In the genomic region with DNA sequence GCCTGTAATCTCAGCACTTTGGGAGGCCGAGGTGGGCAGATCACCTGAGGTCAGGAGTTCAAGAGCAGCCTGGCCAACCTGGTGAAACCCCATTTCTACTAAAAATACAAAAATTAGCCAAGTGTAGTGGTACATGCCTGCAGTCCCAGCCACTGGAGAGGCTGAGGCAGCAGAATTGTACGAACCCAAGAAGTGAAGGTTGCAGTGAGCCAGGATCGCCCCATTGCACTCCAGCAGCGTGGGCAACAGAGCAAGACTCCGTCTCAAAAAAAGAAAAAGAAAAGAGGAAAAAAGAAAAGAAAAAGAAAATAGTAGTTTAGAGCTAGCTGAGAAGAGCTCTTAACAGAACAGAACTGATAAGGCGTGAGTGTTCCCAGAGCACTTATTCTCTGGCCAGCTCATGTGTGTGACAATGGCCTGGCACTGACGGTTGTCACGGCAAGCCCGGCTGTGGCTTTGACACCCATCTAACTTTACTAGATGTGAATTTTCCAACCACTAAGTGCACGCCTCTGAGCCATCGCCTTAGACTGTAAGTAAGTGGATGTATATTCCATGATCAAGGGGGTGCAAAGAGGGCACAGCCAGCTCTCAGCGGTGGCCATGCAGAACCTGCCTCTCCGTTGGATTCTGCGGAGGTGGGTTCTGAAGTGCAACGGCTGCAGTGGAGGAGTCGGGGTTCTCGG, we compare ENCODE assay signal across 14 cellular contexts.
"Had no signal": no experiment of that assay in that cellular context is flagged by ENCODE, and none has a peak within 500 bp of the region (broad histone marks: within the 10 kb centered on the region; RNA-seq: fewer than 3 reads in every experiment).

No MANE protein-coding gene starts in this region.

- ATAC-seq: SK-N-SH treated with all-trans-retinoic acid at 6 μM for 48 hours, T-helper 17 cell had no signal

- H3K27ac Mint-ChIP-seq: neural progenitor cell, T-helper 17 cell, type B pancreatic cell had no signal

- H3K9ac ChIP-seq: neural progenitor cell, parathyroid adenoma had no signal

- H3K4me3 Mint-ChIP-seq: neural progenitor cell, type B pancreatic cell had no signal

- H3K27me3 ChIP-seq: colonic mucosa, neural progenitor cell had no signal

- DNase-seq: activated CD4-positive, CD25-positive, alpha-beta regulatory T cell; activated naive CD4-positive, alpha-beta T cell; caudate nucleus; colonic mucosa; effector CD4-positive, alpha-beta T cell; mesenchymal stem cell; retina; substantia nigra; T-helper 17 cell had no signal

- H2AFZ ChIP-seq: neural progenitor cell, parathyroid adenoma had no signal

- H3K4me2 ChIP-seq: neural progenitor cell, smooth muscle cell had no signal

- H3K9me3 ChIP-seq: colonic mucosa had no signal

- H3K27ac ChIP-seq: colonic mucosa, neural progenitor cell, parathyroid adenoma had no signal

- H3K27me3 Mint-ChIP-seq: T-helper 17 cell, type B pancreatic cell had no signal

- H3K4me3 ChIP-seq: colonic mucosa, neural progenitor cell, smooth muscle cell had no signal

- H3K36me3 ChIP-seq: colonic mucosa, neural progenitor cell had no signal

- H3K4me1 ChIP-seq: colonic mucosa, neural progenitor cell, parathyroid adenoma had no signal
